In genomic region chr6:108811490-108811889, GRCh38 we compare ENCODE assay signal across 34 cellular contexts.
"Had no signal": no experiment of that assay in that cellular context is flagged by ENCODE, and none has a peak within 500 bp of the region (broad histone marks: within the 10 kb centered on the region; RNA-seq: fewer than 3 reads in every experiment).

No MANE protein-coding gene starts in this region.

- H3K9me3 Mint-ChIP-seq: activated CD8-positive, alpha-beta T cell treated with anti-CD3 and anti-CD28 coated beads for 36 hours; T-helper 1 cell treated with Interleukin-12 subunit alpha and Interleukin-12 subunit beta and Interleukin-4 antibody, amounts not matched to agents 30 μg/mL and 1 μg/mL, for 36 hours; T-helper 2 cell treated with Interferon-gamma antibody and Interleukin-4, amounts not matched to agents 5 μg/mL and 100 μg/mL, for 36 hours had no signal

- H3K27ac ChIP-seq: VCaP, WERI-Rb-1 had no signal

- DNase-seq: activated B cell treated with CpG ODN at 0.5 μM for 24 hours; activated CD4-positive, alpha-beta memory T cell treated with anti-CD3 and anti-CD28 coated beads for 36 hours; activated CD4-positive, alpha-beta memory T cell treated with anti-CD3 and anti-CD28 coated beads, Interleukin-2, amount 10 ng/mL, durations not matched to agents 7 days and 5 days; activated CD4-positive, alpha-beta T cell treated with anti-CD3 and anti-CD28 coated beads for 1 hour; activated CD4-positive, alpha-beta T cell treated with anti-CD3 and anti-CD28 coated beads for 36 hours; activated CD4-positive, alpha-beta T cell treated with anti-CD3 and anti-CD28 coated beads for 4 hours; activated CD4-positive, alpha-beta T cell treated with anti-CD3 and anti-CD28 coated beads for 48 hours; activated CD4-positive, alpha-beta T cell treated with anti-CD3 and anti-CD28 coated beads, Interleukin-2, amount 10 ng/mL, durations not matched to agents 24 days and 14 days; activated CD4-positive, alpha-beta T cell treated with anti-CD3 and anti-CD28 coated beads, Interleukin-2, amount 10 ng/mL, durations not matched to agents 7 days and 5 days; activated CD4-positive, alpha-beta T cell treated with anti-CD3 and anti-CD28 coated beads, Interleukin-2, amount 50 U/mL, for 1 hour; activated CD4-positive, alpha-beta T cell treated with anti-CD3 and anti-CD28 coated beads, Interleukin-2, amount 50 U/mL, for 4 hours; activated CD4-positive, alpha-beta T cell treated with anti-CD3 and anti-CD28 coated beads, Interleukin-2, amount 50 U/mL, for 48 hours; activated CD4-positive, CD25-positive, alpha-beta regulatory T cell; activated CD4-positive, CD25-positive, alpha-beta regulatory T cell treated with anti-CD3 and anti-CD28 coated beads, Interleukin-2, amount 50 U/mL, for 72 hours; activated CD8-positive, alpha-beta memory T cell treated with anti-CD3 and anti-CD28 coated beads for 24 hours; activated CD8-positive, alpha-beta memory T cell treated with anti-CD3 and anti-CD28 coated beads, Interleukin-2, amount 10 ng/mL, durations not matched to agents 7 days and 5 days; activated CD8-positive, alpha-beta memory T cell treated with anti-CD3 and anti-CD28 coated beads, Interleukin-2, amount 50 U/mL, for 4 hours; activated CD8-positive, alpha-beta memory T cell treated with anti-CD3 and anti-CD28 coated beads, Interleukin-2, amount 50 U/mL, for 48 hours; activated CD8-positive, alpha-beta T cell treated with anti-CD3 and anti-CD28 coated beads for 36 hours; activated CD8-positive, alpha-beta T cell treated with anti-CD3 and anti-CD28 coated beads, Interleukin-2, amount 10 ng/mL, durations not matched to agents 7 days and 5 days; activated T-cell treated with anti-CD3 and anti-CD28 coated beads for 4 hours; activated T-cell treated with anti-CD3 and anti-CD28 coated beads, Interleukin-2, amount 50 U/mL, for 1 hour; T-helper 1 cell; T-helper 17 cell; T-helper 2 cell; T-helper 9 cell; T1000; WERI-Rb-1 had no signal

- H3K4me1 Mint-ChIP-seq: activated B cell treated with CpG ODN at 0.5 μM for 24 hours; activated CD4-positive, alpha-beta memory T cell treated with anti-CD3 and anti-CD28 coated beads, Interleukin-2, amount 10 ng/mL, durations not matched to agents 7 days and 5 days; activated CD4-positive, alpha-beta T cell treated with anti-CD3 and anti-CD28 coated beads for 36 hours; activated CD4-positive, alpha-beta T cell treated with anti-CD3 and anti-CD28 coated beads, Interleukin-2, amount 10 ng/mL, durations not matched to agents 24 days and 14 days; activated CD4-positive, alpha-beta T cell treated with anti-CD3 and anti-CD28 coated beads, Interleukin-2, amount 10 ng/mL, durations not matched to agents 7 days and 5 days; activated CD8-positive, alpha-beta memory T cell treated with anti-CD3 and anti-CD28 coated beads, Interleukin-2, amount 10 ng/mL, durations not matched to agents 7 days and 5 days; T-helper 17 cell; WTC11 had no signal

- FAIRE-seq: TTC549 had no signal

- H3K27ac Mint-ChIP-seq: activated B cell treated with CpG ODN at 0.5 μM for 24 hours; activated CD4-positive, alpha-beta memory T cell treated with anti-CD3 and anti-CD28 coated beads for 36 hours; activated CD4-positive, alpha-beta memory T cell treated with anti-CD3 and anti-CD28 coated beads, Interleukin-2, amount 10 ng/mL, durations not matched to agents 7 days and 5 days; activated CD4-positive, alpha-beta T cell treated with anti-CD3 and anti-CD28 coated beads for 36 hours; activated CD4-positive, alpha-beta T cell treated with anti-CD3 and anti-CD28 coated beads, Interleukin-2, amount 10 ng/mL, durations not matched to agents 24 days and 14 days; activated CD4-positive, alpha-beta T cell treated with anti-CD3 and anti-CD28 coated beads, Interleukin-2, amount 10 ng/mL, durations not matched to agents 7 days and 5 days; activated CD8-positive, alpha-beta memory T cell treated with anti-CD3 and anti-CD28 coated beads, Interleukin-2, amount 10 ng/mL, durations not matched to agents 7 days and 5 days; activated CD8-positive, alpha-beta T cell treated with anti-CD3 and anti-CD28 coated beads for 36 hours; activated CD8-positive, alpha-beta T cell treated with anti-CD3 and anti-CD28 coated beads, Interleukin-2, amount 10 ng/mL, durations not matched to agents 7 days and 5 days; T-helper 1 cell treated with Interleukin-12 subunit alpha and Interleukin-12 subunit beta and Interleukin-4 antibody, amounts not matched to agents 30 μg/mL and 1 μg/mL, for 36 hours; T-helper 17 cell; T-helper 2 cell treated with Interferon-gamma antibody and Interleukin-4, amounts not matched to agents 5 μg/mL and 100 μg/mL, for 36 hours; WTC11 had no signal

- H3K36me3 ChIP-seq: WERI-Rb-1 had no signal

- ATAC-seq: activated CD4-positive, alpha-beta T cell treated with anti-CD3 and anti-CD28 coated beads for 36 hours; activated CD4-positive, CD25-positive, alpha-beta regulatory T cell treated with anti-CD3 and anti-CD28 coated beads, Interleukin-2, amount 50 U/mL, for 24 hours; activated CD8-positive, alpha-beta memory T cell treated with anti-CD3 and anti-CD28 coated beads, Interleukin-2, amount 10 ng/mL, durations not matched to agents 7 days and 5 days; activated CD8-positive, alpha-beta T cell treated with anti-CD3 and anti-CD28 coated beads for 36 hours; activated CD8-positive, alpha-beta T cell treated with anti-CD3 and anti-CD28 coated beads, Interleukin-2, amount 10 ng/mL, durations not matched to agents 7 days and 5 days; T-helper 17 cell; WTC11 had no signal

- H3K4me3 Mint-ChIP-seq: activated B cell treated with CpG ODN at 0.5 μM for 24 hours; activated CD4-positive, alpha-beta memory T cell treated with anti-CD3 and anti-CD28 coated beads for 36 hours; activated CD4-positive, alpha-beta memory T cell treated with anti-CD3 and anti-CD28 coated beads, Interleukin-2, amount 10 ng/mL, durations not matched to agents 7 days and 5 days; activated CD4-positive, alpha-beta T cell treated with anti-CD3 and anti-CD28 coated beads for 36 hours; activated CD4-positive, alpha-beta T cell treated with anti-CD3 and anti-CD28 coated beads, Interleukin-2, amount 10 ng/mL, durations not matched to agents 24 days and 14 days; activated CD4-positive, alpha-beta T cell treated with anti-CD3 and anti-CD28 coated beads, Interleukin-2, amount 10 ng/mL, durations not matched to agents 7 days and 5 days; activated CD8-positive, alpha-beta memory T cell treated with anti-CD3 and anti-CD28 coated beads, Interleukin-2, amount 10 ng/mL, durations not matched to agents 7 days and 5 days; activated CD8-positive, alpha-beta T cell treated with anti-CD3 and anti-CD28 coated beads for 36 hours; activated CD8-positive, alpha-beta T cell treated with anti-CD3 and anti-CD28 coated beads, Interleukin-2, amount 10 ng/mL, durations not matched to agents 7 days and 5 days; T-helper 1 cell treated with Interleukin-12 subunit alpha and Interleukin-12 subunit beta and Interleukin-4 antibody, amounts not matched to agents 30 μg/mL and 1 μg/mL, for 36 hours; T-helper 17 cell; T-helper 2 cell treated with Interferon-gamma antibody and Interleukin-4, amounts not matched to agents 5 μg/mL and 100 μg/mL, for 36 hours; WTC11 had no signal

- H3K27me3 Mint-ChIP-seq: activated CD4-positive, alpha-beta memory T cell treated with anti-CD3 and anti-CD28 coated beads for 36 hours; activated CD4-positive, alpha-beta T cell treated with anti-CD3 and anti-CD28 coated beads for 36 hours; T-helper 17 cell had no signal
